ENCODE assay signal across 8 cellular contexts in genomic region chr6:158686791-158687381, GRCh38. TPM values are rescaled to one million over a fixed set of nuclear protein-coding genes. Genes with fewer than 3 reads are reported as not detected.
DNase-seq lines count a peak whose midpoint lies in the region; ATAC-seq and TF ChIP-seq lines count a peak whose summit lies in the region.

No MANE protein-coding gene starts in this region.

- no peak for TF ChIP-seq CTCF in neutrophil (IDR thresholded peaks at IDR 0.05)
- TF ChIP-seq CTCF in MCF 10A (IDR thresholded peaks at IDR 0.05; ENCODE audit: unreplicated experiment) = no peak

- DNase-seq in GM19240 (ENCODE audit: insufficient read length, low spot score) (peak; percentile 18), amygdala (lab: John Stamatoyannopoulos, UW) (no peak), Ammon's horn (ENCODE audit: low spot score) (no peak), NCI-H345 treated with DMSO at 0.1 percent for 48 hours (lab: John Stamatoyannopoulos, UW; ENCODE audit: unreplicated experiment) (no peak), MCF 10A (ENCODE audit: unreplicated experiment) (no peak)
- peak; percentile 47 for DNase-seq in activated CD8-positive, alpha-beta memory T cell treated with anti-CD3 and anti-CD28 coated beads, Interleukin-2, amount 50 U/mL, for 1 hour (ENCODE audit: extremely low read depth)

- H3K9me3 ChIP-seq in neutrophil = no peaks in the 10 kb centered on the region

- no peaks in the 10 kb centered on the region for H3K27me3 Mint-ChIP-seq in MCF 10A (ENCODE audit: insufficient read depth, unreplicated experiment)

- H3K27ac ChIP-seq in neutrophil = peak overlapping the region; percentile 81

- H3K27ac Mint-ChIP-seq in MCF 10A (ENCODE audit: low read depth, unreplicated experiment) = no peak overlapping the region

- H3K9me3 Mint-ChIP-seq in MCF 10A (ENCODE audit: unreplicated experiment) = no peaks in the 10 kb centered on the region

- no peak overlapping the region for H3K4me3 Mint-ChIP-seq in MCF 10A (ENCODE audit: unreplicated experiment)

- peaks cover 68 to 71% of the 10 kb centered on the region in 2 experiments for H3K4me1 ChIP-seq in neutrophil (ENCODE audit: control insufficient read depth in 1 of 2, insufficient read depth in 1 of 2, low read depth in 1 of 2, low read length in 1 of 2)

- H3K27me3 ChIP-seq in neutrophil = no peaks in the 10 kb centered on the region

- H3K4me1 Mint-ChIP-seq in MCF 10A (ENCODE audit: insufficient read depth, unreplicated experiment) = no peaks in the 10 kb centered on the region

- intact Hi-C loops in MCF 10A (cut with micrococcal nuclease) = no loop called here

- H3K4me3 ChIP-seq in neutrophil (ENCODE audit: low read depth in 1 of 2, low read length in 1 of 2) = peak overlapping the region; percentile 31 to 51

- peaks cover 30% of the 10 kb centered on the region for H3K36me3 ChIP-seq in neutrophil

- peak; percentile 82 for ATAC-seq in HG03097 (IDR thresholded peaks at IDR 0.05; ENCODE audit: low FRiP score, unreplicated experiment)

- POLR2A ChIA-PET in MCF 10A (lab: Yijun Ruan, JAX) = interaction anchor here (1.3 kb wide), 1 partner anchor 42 kb away, joined by 4 read pairs; the partner anchor contains the start of gene DYNLT1

- CTCF ChIA-PET in MCF 10A (lab: Yijun Ruan, JAX) = interaction anchor here (0.6 to 0.9 kb wide), 3 partner anchors 9 to 1735 kb away, joined by 3 read pairs; no protein-coding TSS in a partner anchor

- no TSS peak for BruUV-seq in MCF 10A (replicated peaks; lab: Mats Ljungman, UMichigan)

- no peaks in the 10 kb centered on the region for H3K36me3 Mint-ChIP-seq in MCF 10A (ENCODE audit: insufficient read depth, unreplicated experiment)

RNA-seq across cellular contexts. Expression of gene SYTL3, which starts 37.0 kb away (rescaled TPM):
- 0.65 and 0.83 TPM in 2 replicates for total RNA-seq in MCF 10A (2022)

RNA-seq across cellular contexts. Expression of gene DYNLT1, which starts 42.3 kb away (rescaled TPM):
- 122 and 156 TPM in 2 replicates for total RNA-seq in MCF 10A (2022)

Comparison
In these comparisons a context has a peak if more than half of its experiments do, and no peak if none do; other contexts are left out.
1. DNase-seq: peak in GM19240 (single experiment) and activated CD8-positive, alpha-beta memory T cell treated with anti-CD3 and anti-CD28 coated beads, Interleukin-2, amount 50 U/mL, for 1 hour (single experiment); none in amygdala (0 of 56), Ammon's horn (single experiment), NCI-H345 treated with DMSO at 0.1 percent for 48 hours (single experiment) and MCF 10A (single experiment).